ENCODE assay signal across 1 cellular context in genomic region chr3:54963621-54964020, GRCh38.
TF ChIP-seq lines count a peak whose summit lies in the region.

No MANE protein-coding gene starts in this region.

TF ChIP-seq in K562, 482 proteins besides CTCF, POLR2A, EP300 and RAD21:
- peak; percentile 16; the same call in 1 of the 2 replicates for TF ChIP-seq TAL1 (IDR thresholded peaks at IDR 0.05)
- TF ChIP-seq MED1 (CRISPR knock-in tag; IDR thresholded peaks at IDR 0.05; ENCODE audit: borderline replicate concordance), result no peak
- TF ChIP-seq TEAD4 (IDR thresholded peaks at IDR 0.05; ENCODE audit: low read length), result 0 out of 2 replicates have a peak, but pooled peaks have one; percentile 22
- no peak for TF ChIP-seq TEAD4 (CRISPR knock-in tag; IDR thresholded peaks at IDR 0.05; ENCODE audit: borderline replicate concordance)
- TF ChIP-seq ESRRB (CRISPR knock-in tag; IDR thresholded peaks at IDR 0.05; ENCODE audit: borderline replicate concordance), result no peak
- TF ChIP-seq HINFP (tag; conservative IDR thresholded peaks at IDR 0.05; ENCODE audit: low read depth), result no peak
- no peak for TF ChIP-seq TRIM25 (IDR thresholded peaks at IDR 0.05; ENCODE audit: borderline replicate concordance)
- TF ChIP-seq ZFP91 (CRISPR knock-in tag; IDR thresholded peaks at IDR 0.05), result no peak
- TF ChIP-seq CTBP1 (IDR thresholded peaks at IDR 0.05; ENCODE audit: borderline replicate concordance), result peak; percentile 62; the same call in 1 of the 2 replicates
- TF ChIP-seq HOXB6 (CRISPR knock-in tag; IDR thresholded peaks at IDR 0.05; ENCODE audit: borderline replicate concordance), result no peak
- 0 out of 2 replicates have a peak, but pooled peaks have one; percentile 8 for TF ChIP-seq NCOR1 (IDR thresholded peaks at IDR 0.05)
- TF ChIP-seq ZNF408 (CRISPR knock-in tag; IDR thresholded peaks at IDR 0.05; ENCODE audit: low read depth), result no peak
- TF ChIP-seq ZBTB33 (CRISPR knock-in tag; IDR thresholded peaks at IDR 0.05), result no peak
- TF ChIP-seq TCF3 (CRISPR knock-in tag; IDR thresholded peaks at IDR 0.05), result peak; percentile 32; the same call in 1 of the 2 replicates
- TF ChIP-seq CBFB (CRISPR knock-in tag; IDR thresholded peaks at IDR 0.05), result no peak
- peak; percentile 55; the same call in 1 of the 2 replicates for TF ChIP-seq ARID1B (IDR thresholded peaks at IDR 0.05)
- TF ChIP-seq NR4A1 (CRISPR knock-in tag; IDR thresholded peaks at IDR 0.05), result no peak
- TF ChIP-seq NR4A1 (tag; IDR thresholded peaks at IDR 0.05), result no peak
- TF ChIP-seq MCM2 (IDR thresholded peaks at IDR 0.05; ENCODE audit: low read depth), result no peak
- peak; percentile 89 for TF ChIP-seq SPI1 (IDR thresholded peaks at IDR 0.05; ENCODE audit: borderline replicate concordance, low read depth, low read length)
- TF ChIP-seq PCBP2 (IDR thresholded peaks at IDR 0.05; ENCODE audit: low read depth, low read length, poor library complexity, severe bottlenecking), result no peak
- no peak for TF ChIP-seq ZNF766 (CRISPR knock-in tag; conservative IDR thresholded peaks at IDR 0.05)
- TF ChIP-seq MNT (conservative IDR thresholded peaks at IDR 0.05), result no peak
- no peak for TF ChIP-seq SAFB (IDR thresholded peaks at IDR 0.05; ENCODE audit: borderline replicate concordance, low read depth, low read length)
- peak; percentile 48; the same call in 1 of the 2 replicates for TF ChIP-seq SMARCE1 (IDR thresholded peaks at IDR 0.05)
- no peak for TF ChIP-seq GMEB1 (CRISPR knock-in tag; IDR thresholded peaks at IDR 0.05)
- 0 out of 4 replicates have a peak, but pooled peaks of 1 of the 2 experiments have one; percentile 21 for TF ChIP-seq RCOR1 (IDR thresholded peaks at IDR 0.05; ENCODE audit: borderline replicate concordance in 1 of 2, low read depth in 2 of 2, low read length in 2 of 2)
- peak; percentile 53 for TF ChIP-seq CBFA2T3 (IDR thresholded peaks at IDR 0.05)
- no peak for TF ChIP-seq L3MBTL2 (IDR thresholded peaks at IDR 0.05)
